Comparison of ENCODE assay signal across 10 cellular contexts in genomic region chr1:72284084-72284397, GRCh38. TPM values are rescaled to one million over a fixed set of nuclear protein-coding genes. Genes with fewer than 3 reads are reported as not detected.
DNase-seq lines count a peak whose midpoint lies in the region; ATAC-seq and TF ChIP-seq lines count a peak whose summit lies in the region.
"Had no signal": no experiment of that assay in that cellular context is flagged by ENCODE, and none has a peak within 500 bp of the region (broad histone marks: within the 10 kb centered on the region; RNA-seq: fewer than 3 reads in every experiment).

No MANE protein-coding gene starts in this region.

- CTCF ChIA-PET in AG04449 (lab: Yijun Ruan, JAX), result interaction anchor here (1.0 kb wide), 1 partner anchor 96 kb away, joined by 3 read pairs; no protein-coding TSS in a partner anchor
- CTCF ChIA-PET in activated CD4-positive, alpha-beta memory T cell treated with anti-CD3 and anti-CD28 coated beads for 36 hours (lab: Charles Lee), result no interaction called here

- H3K9me3 Mint-ChIP-seq in activated CD4-positive, alpha-beta memory T cell treated with anti-CD3 and anti-CD28 coated beads for 36 hours, result no peaks in the 10 kb centered on the region
- peaks cover 0 to 7% of the 10 kb centered on the region in 2 donors for H3K9me3 Mint-ChIP-seq in effector memory CD8-positive, alpha-beta T cell
- H3K9me3 Mint-ChIP-seq: naive thymus-derived CD8-positive, alpha-beta T cell had no signal

- no peaks in the 10 kb centered on the region for H3K36me3 Mint-ChIP-seq in activated CD4-positive, alpha-beta memory T cell treated with anti-CD3 and anti-CD28 coated beads for 36 hours
- no peaks in the 10 kb centered on the region for H3K36me3 Mint-ChIP-seq in effector memory CD8-positive, alpha-beta T cell (ENCODE audit: insufficient read depth)
- H3K36me3 Mint-ChIP-seq: naive thymus-derived CD8-positive, alpha-beta T cell had no signal

- peaks cover 31% of the 10 kb centered on the region for H3K4me1 ChIP-seq in mononuclear cell (ENCODE audit: insufficient read depth, low read length)

- intact Hi-C loops in activated CD4-positive, alpha-beta memory T cell treated with anti-CD3 and anti-CD28 coated beads for 36 hours (cut with micrococcal nuclease), result loop anchor here (5.0 kb wide), 1 partner anchor 1202 kb away; the partner anchor contains the start of gene ZRANB2

- peak overlapping the region; percentile 76 for H3K4me3 ChIP-seq in AG04449 (ENCODE audit: low read depth, low read length)
- H3K4me3 ChIP-seq in cardiac fibroblast (replicated peaks in 1 of 2; ENCODE audit: low read depth in 2 of 2, low read length in 2 of 2), result peak overlapping the region; percentile 66 to 78
- H3K4me3 ChIP-seq in mononuclear cell (ENCODE audit: low read length), result peak overlapping the region; percentile 67
- H3K4me3 ChIP-seq: K562 had no signal

- H3K4me3 Mint-ChIP-seq in activated CD4-positive, alpha-beta memory T cell treated with anti-CD3 and anti-CD28 coated beads for 36 hours, result no peak overlapping the region
- H3K4me3 Mint-ChIP-seq in effector memory CD8-positive, alpha-beta T cell, result no peak overlapping the region
- H3K4me3 Mint-ChIP-seq: naive thymus-derived CD8-positive, alpha-beta T cell had no signal

- DNase-seq in AG04449 (ENCODE audit: low read depth, low spot score) (no peak), HS-5 (ENCODE audit: low read depth) (peak; percentile 36), cardiac fibroblast (ENCODE audit: low read depth in 2 of 2) (no peak), NCI-H2107 treated with DMSO at 0.1 percent for 48 hours (lab: John Stamatoyannopoulos, UW; ENCODE audit: unreplicated experiment) (no peak), GM10266 (ENCODE audit: extremely low spot score) (no peak)
- no peak for DNase-seq in activated CD4-positive, alpha-beta memory T cell treated with anti-CD3 and anti-CD28 coated beads for 36 hours
- no peak for DNase-seq in effector memory CD8-positive, alpha-beta T cell

- no peak overlapping the region for H3K27ac Mint-ChIP-seq in activated CD4-positive, alpha-beta memory T cell treated with anti-CD3 and anti-CD28 coated beads for 36 hours
- no peak overlapping the region for H3K27ac Mint-ChIP-seq in effector memory CD8-positive, alpha-beta T cell
- H3K27ac Mint-ChIP-seq: naive thymus-derived CD8-positive, alpha-beta T cell had no signal

- peaks cover 13% of the 10 kb centered on the region for H3K4me1 Mint-ChIP-seq in activated CD4-positive, alpha-beta memory T cell treated with anti-CD3 and anti-CD28 coated beads for 36 hours (ENCODE audit: low read depth)
- peaks cover 7% of the 10 kb centered on the region in 2 donors for H3K4me1 Mint-ChIP-seq in effector memory CD8-positive, alpha-beta T cell (ENCODE audit: low read depth in 2 of 2)

- H3K9me3 ChIP-seq in mononuclear cell (ENCODE audit: low read depth, low read length), result no peaks in the 10 kb centered on the region

- no peak for ATAC-seq in effector memory CD8-positive, alpha-beta T cell (replicated peaks)
- ATAC-seq: K562 had no signal

- POLR2A ChIA-PET in AG04449 (lab: Yijun Ruan, JAX), result interaction anchor here (0.6 to 1.8 kb wide), 4 partner anchors 16 to 155 kb away, joined by 3 to 6 read pairs (median 4); no protein-coding TSS in a partner anchor
- POLR2A ChIA-PET in activated CD4-positive, alpha-beta memory T cell treated with anti-CD3 and anti-CD28 coated beads for 36 hours (lab: Charles Lee), result no interaction called here

- H3K27me3 ChIP-seq in mononuclear cell (ENCODE audit: insufficient read depth, low read length), result peaks cover 3% of the 10 kb centered on the region

- H3K27me3 Mint-ChIP-seq in activated CD4-positive, alpha-beta memory T cell treated with anti-CD3 and anti-CD28 coated beads for 36 hours, result peaks cover 16% of the 10 kb centered on the region
- H3K27me3 Mint-ChIP-seq in effector memory CD8-positive, alpha-beta T cell, result no peaks in the 10 kb centered on the region

- no peak for TF ChIP-seq CTCF in AG04449 (IDR thresholded peaks at IDR 0.05; ENCODE audit: insufficient read depth, low read length, missing control alignments)
- TF ChIP-seq CTCF in cardiac fibroblast (IDR thresholded peaks at IDR 0.05; ENCODE audit: low read depth, low read length), result no peak
- TF ChIP-seq CTCF in GM10266 (IDR thresholded peaks at IDR 0.05; ENCODE audit: control insufficient read depth, insufficient read depth, low read depth, missing control alignments), result no peak

RNA-seq across cellular contexts. Expression of gene NEGR1, which starts 1.7 kb away (rescaled TPM):
- total RNA-seq in mononuclear cell, result 0.31 TPM
- not detected for total RNA-seq in activated CD4-positive, alpha-beta memory T cell treated with anti-CD3 and anti-CD28 coated beads for 36 hours
- total RNA-seq: K562; naive thymus-derived CD8-positive, alpha-beta T cell had no signal
